ENCODE assay signal across 10 cellular contexts in the genomic region with DNA sequence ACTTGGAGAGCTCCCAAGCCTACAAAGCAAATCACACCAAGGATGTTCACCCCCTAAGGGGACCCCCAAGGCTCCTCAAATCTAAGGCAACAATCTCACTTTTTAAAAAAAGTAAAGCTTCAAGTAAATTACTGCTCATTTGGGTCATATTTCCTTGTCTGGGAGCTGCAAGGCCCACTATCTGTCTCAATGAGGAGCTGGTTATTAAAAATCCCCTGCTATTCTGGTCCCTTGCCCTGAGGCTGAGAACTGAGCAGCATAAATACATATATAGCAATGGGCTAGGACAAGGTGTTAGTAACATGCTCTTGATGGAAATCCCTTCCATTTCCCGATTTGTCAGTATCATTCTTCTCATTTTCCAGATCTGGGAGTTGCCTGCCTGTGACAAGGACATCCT.
DNase-seq lines count a peak whose midpoint lies in the region; ATAC-seq and TF ChIP-seq lines count a peak whose summit lies in the region.
"Had no signal": no experiment of that assay in that cellular context is flagged by ENCODE, and none has a peak within 500 bp of the region (broad histone marks: within the 10 kb centered on the region; RNA-seq: fewer than 3 reads in every experiment).

No MANE protein-coding gene starts in this region.

- 78% methylated on average over 1 of the region's 1 CpG for WGBS in liver
- WGBS in thyroid gland, 2 donors = 81 to 83% methylated on average over 1 of the region's 1 CpG

- TF ChIP-seq CTCF in liver (IDR thresholded peaks at IDR 0.05; ENCODE audit: low read depth, low read length, missing input control) (no peak), thyroid gland (IDR thresholded peaks at IDR 0.05) (no peak)

- POLR2A ChIA-PET in activated CD8-positive, alpha-beta T cell treated with anti-CD3 and anti-CD28 coated beads, Interleukin-2, amount 10 ng/mL, durations not matched to agents 7 days and 5 days (lab: Charles Lee) = interaction anchor here (0.6 to 11.1 kb wide), 11 partner anchors 9 to 237 kb away, joined by 3 to 230 read pairs (median 5); no protein-coding TSS in a partner anchor

- peak overlapping the region; percentile 91 for H3K27ac Mint-ChIP-seq in activated CD8-positive, alpha-beta T cell treated with anti-CD3 and anti-CD28 coated beads, Interleukin-2, amount 10 ng/mL, durations not matched to agents 7 days and 5 days

- peaks cover 99% of the 10 kb centered on the region for H3K4me1 Mint-ChIP-seq in activated T-cell treated with anti-CD3 and anti-CD28 coated beads, Interleukin-2, amount 50 U/mL, for 4 hours (ENCODE audit: low read depth)
- H3K4me1 Mint-ChIP-seq in activated CD8-positive, alpha-beta T cell treated with anti-CD3 and anti-CD28 coated beads, Interleukin-2, amount 10 ng/mL, durations not matched to agents 7 days and 5 days (ENCODE audit: low read depth) = peaks cover 98% of the 10 kb centered on the region

- H3K27me3 Mint-ChIP-seq in activated T-cell treated with anti-CD3 and anti-CD28 coated beads, Interleukin-2, amount 50 U/mL, for 4 hours (ENCODE audit: low read depth) = no peaks in the 10 kb centered on the region
- H3K27me3 Mint-ChIP-seq in activated CD8-positive, alpha-beta T cell treated with anti-CD3 and anti-CD28 coated beads, Interleukin-2, amount 10 ng/mL, durations not matched to agents 7 days and 5 days (ENCODE audit: low read depth) = no peaks in the 10 kb centered on the region

- no peak for TF ChIP-seq POLR2A in thyroid gland (IDR thresholded peaks at IDR 0.05)

- no peak overlapping the region for H3K9ac ChIP-seq in liver (ENCODE audit: low read depth in 1 of 2, low read length in 2 of 2)

- H3K27ac ChIP-seq in liver (ENCODE audit: low read depth in 1 of 2, low read length in 2 of 2) = peak overlapping the region; percentile 56 to 68
- H3K27ac ChIP-seq in thyroid gland = peak overlapping the region in 2 of 3 donors; percentile 32 to 67

- intact Hi-C loops in thyroid gland (cut with DNase I) = no loop called here

- no peaks in the 10 kb centered on the region for H3K9me3 Mint-ChIP-seq in activated T-cell treated with anti-CD3 and anti-CD28 coated beads, Interleukin-2, amount 50 U/mL, for 4 hours
- no peaks in the 10 kb centered on the region for H3K9me3 Mint-ChIP-seq in activated CD8-positive, alpha-beta T cell treated with anti-CD3 and anti-CD28 coated beads, Interleukin-2, amount 10 ng/mL, durations not matched to agents 7 days and 5 days (ENCODE audit: insufficient read depth)

- H3K36me3 ChIP-seq in liver (ENCODE audit: control insufficient read depth in 4 of 4, insufficient read depth in 3 of 4, low read depth in 1 of 4, low read length in 3 of 4) (peaks cover 0 to 2% (median 0%) of the 10 kb centered on the region in 4 donors), thyroid gland (no peaks in the 10 kb centered on the region)

- H3K4me3 ChIP-seq in liver (ENCODE audit: low read depth in 1 of 3, low read length in 3 of 3) (no peak overlapping the region), thyroid gland (replicated peaks in 1 of 3) (no peak overlapping the region)

- no peak for TF ChIP-seq RAD21 in liver (IDR thresholded peaks at IDR 0.05)

- no peak for ATAC-seq in activated T-cell treated with anti-CD3 and anti-CD28 coated beads, Interleukin-2, amount 50 U/mL, for 4 hours
- ATAC-seq in activated CD8-positive, alpha-beta T cell treated with anti-CD3 and anti-CD28 coated beads, Interleukin-2, amount 10 ng/mL, durations not matched to agents 7 days and 5 days = no peak
- no peak for ATAC-seq in HG02884 (IDR thresholded peaks at IDR 0.05; ENCODE audit: unreplicated experiment)

- CTCF ChIA-PET in activated CD8-positive, alpha-beta T cell treated with anti-CD3 and anti-CD28 coated beads, Interleukin-2, amount 10 ng/mL, durations not matched to agents 7 days and 5 days (lab: Charles Lee) = interaction anchor here (0.7 to 9.4 kb wide), 11 partner anchors 9 to 179 kb away, joined by 3 to 118 read pairs (median 5); no protein-coding TSS in a partner anchor

- DNase-seq in activated T-cell treated with anti-CD3 and anti-CD28 coated beads, Interleukin-2, amount 50 U/mL, for 4 hours = no peak
- DNase-seq in activated T-cell treated with anti-CD3 and anti-CD28 coated beads, Interleukin-2, amount 50 U/mL, for 48 hours = no peak
- DNase-seq in activated CD8-positive, alpha-beta T cell treated with anti-CD3 and anti-CD28 coated beads, Interleukin-2, amount 10 ng/mL, durations not matched to agents 7 days and 5 days = peak; percentile 20
- DNase-seq in thyroid gland (no peak), NCI-H1694 (lab: John Stamatoyannopoulos, UW) (no peak), middle frontal gyrus (ENCODE audit: extremely low spot score, low spot score) (no peak)
- DNase-seq: NCI-H446; stimulated activated CD4-positive, alpha-beta T cell treated with anti-CD3 and anti-CD28 coated beads, Interleukin-2, amount 100 ng/mL, for 48 hours had no signal

- H3K4me1 ChIP-seq in liver (ENCODE audit: control insufficient read depth in 4 of 4, insufficient read depth in 4 of 4, low read length in 3 of 4) (peaks cover 0 to 2% (median 0%) of the 10 kb centered on the region in 4 donors), thyroid gland (peaks cover 20 to 64% of the 10 kb centered on the region in 2 donors)

- peak overlapping the region; percentile 62 for H3K4me3 Mint-ChIP-seq in activated T-cell treated with anti-CD3 and anti-CD28 coated beads, Interleukin-2, amount 50 U/mL, for 4 hours
- H3K4me3 Mint-ChIP-seq in activated CD8-positive, alpha-beta T cell treated with anti-CD3 and anti-CD28 coated beads, Interleukin-2, amount 10 ng/mL, durations not matched to agents 7 days and 5 days = peak overlapping the region; percentile 2

- peaks cover 70% of the 10 kb centered on the region for H3K36me3 Mint-ChIP-seq in activated T-cell treated with anti-CD3 and anti-CD28 coated beads, Interleukin-2, amount 50 U/mL, for 4 hours (ENCODE audit: insufficient read depth)
- peaks cover 97% of the 10 kb centered on the region for H3K36me3 Mint-ChIP-seq in activated CD8-positive, alpha-beta T cell treated with anti-CD3 and anti-CD28 coated beads, Interleukin-2, amount 10 ng/mL, durations not matched to agents 7 days and 5 days (ENCODE audit: low read depth)

- H3K9me3 ChIP-seq in liver (ENCODE audit: control insufficient read depth in 4 of 4, low read length in 3 of 4) (no peaks in the 10 kb centered on the region), thyroid gland (no peaks in the 10 kb centered on the region)

- H3K27me3 ChIP-seq in liver (ENCODE audit: control insufficient read depth in 4 of 4, insufficient read depth in 4 of 4, low read length in 3 of 4) (no peaks in the 10 kb centered on the region), thyroid gland (no peaks in the 10 kb centered on the region)

TF ChIP-seq in liver, 16 proteins besides CTCF, POLR2A, EP300 and RAD21:
- TF ChIP-seq JUND (IDR thresholded peaks at IDR 0.05) = no peak
- no peak for TF ChIP-seq SP1 (IDR thresholded peaks at IDR 0.05)
- no peak for TF ChIP-seq GABPA (IDR thresholded peaks at IDR 0.05 in 1 of 2, conservative IDR thresholded peaks at IDR 0.05 in 1 of 2)
- no peak for TF ChIP-seq YY1 (IDR thresholded peaks at IDR 0.05)
- no peak for TF ChIP-seq REST (IDR thresholded peaks at IDR 0.05)
- no peak for TF ChIP-seq FOXA2 (IDR thresholded peaks at IDR 0.05)
- no peak for TF ChIP-seq TAF1 (conservative IDR thresholded peaks at IDR 0.05)
- no peak for TF ChIP-seq HNF4G (IDR thresholded peaks at IDR 0.05)
- no peak for TF ChIP-seq RXRA (IDR thresholded peaks at IDR 0.05)
- TF ChIP-seq, protein P1, sequence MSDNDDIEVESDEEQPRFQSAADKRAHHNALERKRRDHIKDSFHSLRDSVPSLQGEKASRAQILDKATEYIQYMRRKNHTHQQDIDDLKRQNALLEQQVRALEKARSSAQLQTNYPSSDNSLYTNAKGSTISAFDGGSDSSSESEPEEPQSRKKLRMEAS (IDR thresholded peaks at IDR 0.05) = no peak
- TF ChIP-seq FOXA1 (IDR thresholded peaks at IDR 0.05) = no peak
TF ChIP-seq in liver: peak in this region for 0.
